7 cellular contexts compared by ENCODE assay signal in genomic region chr19:13022859-13023636, GRCh38. TPM values are rescaled to one million over a fixed set of nuclear protein-coding genes. Genes with fewer than 3 reads are reported as not detected.
DNase-seq lines count a peak whose midpoint lies in the region; ATAC-seq and TF ChIP-seq lines count a peak whose summit lies in the region.

No MANE protein-coding gene starts in this region.

- H3F3A ChIP-seq in neural progenitor cell (ENCODE audit: low read depth) = peaks cover 54% of the 10 kb centered on the region

- TF ChIP-seq POLR2A in NB4 (IDR thresholded peaks at IDR 0.05; ENCODE audit: extremely low read depth, insufficient read length) = no peak

- H3K9ac ChIP-seq in neural progenitor cell = no peak overlapping the region

- POLR2A ChIA-PET in WTC11 (lab: Charles Lee) = interaction anchor here (0.6 to 1.7 kb wide), 6 partner anchors 33 to 1430 kb away, joined by 3 to 7 read pairs (median 4); no protein-coding TSS in a partner anchor

- ATAC-seq in WTC11 (0 out of 2 replicates have a peak, but pooled peaks have one; percentile 6), HG02610 (IDR thresholded peaks at IDR 0.05; ENCODE audit: unreplicated experiment) (no peak)

- H3K4me3 ChIP-seq in NB4 (ENCODE audit: low read depth, low read length) = peak overlapping the region; percentile 21
- H3K4me3 ChIP-seq in fibroblast of pulmonary artery (replicated peaks; ENCODE audit: low read depth, low read length) = peak overlapping the region; percentile 51
- no peak overlapping the region for H3K4me3 ChIP-seq in neural progenitor cell

- H3K9me3 Mint-ChIP-seq in WTC11 (no peaks in the 10 kb centered on the region), neural progenitor cell (peaks cover 2% of the 10 kb centered on the region)

- H3K4me1 Mint-ChIP-seq in WTC11 (peaks cover 71% of the 10 kb centered on the region), neural progenitor cell (peaks cover 17% of the 10 kb centered on the region)

- H3K36me3 ChIP-seq in neural progenitor cell = no peaks in the 10 kb centered on the region

- H3K9me3 ChIP-seq in neural progenitor cell (ENCODE audit: low read depth) = no peaks in the 10 kb centered on the region

- H3K27ac Mint-ChIP-seq in WTC11 = no peak overlapping the region
- no peak overlapping the region for H3K27ac Mint-ChIP-seq in neural progenitor cell

- H3K27me3 Mint-ChIP-seq in WTC11 (ENCODE audit: low read depth) (peaks cover 100% of the 10 kb centered on the region), neural progenitor cell (ENCODE audit: insufficient read depth, low read depth) (peaks cover 98% of the 10 kb centered on the region)

- DNase-seq in GM04503 (ENCODE audit: low read depth) (peak; percentile 94), NB4 (ENCODE audit: low read depth) (peak; percentile 32), WTC11 (ENCODE audit: low spot score) (peak; percentile 61), fibroblast of pulmonary artery (ENCODE audit: low read depth) (peak; percentile 96), neural progenitor cell (ENCODE audit: low spot score) (peak; percentile 77), iPS-NIHi11 (ENCODE audit: low spot score) (no peak)

- no peak for TF ChIP-seq CTCF in NB4 (IDR thresholded peaks at IDR 0.05; ENCODE audit: low read depth, low read length)
- no peak for TF ChIP-seq CTCF in WTC11 (IDR thresholded peaks at IDR 0.05)
- TF ChIP-seq CTCF in fibroblast of pulmonary artery (IDR thresholded peaks at IDR 0.05; ENCODE audit: low read length, missing control alignments) = no peak
- no peak for TF ChIP-seq CTCF in neural progenitor cell (IDR thresholded peaks at IDR 0.05)

- CTCF ChIA-PET in WTC11 (lab: Charles Lee) = interaction anchor here (0.9 to 3.6 kb wide), 10 partner anchors 10 to 71 kb away, joined by 3 to 28 read pairs (median 10); no protein-coding TSS in a partner anchor

- no peak overlapping the region for H3K27ac ChIP-seq in neural progenitor cell

- no peak overlapping the region for H2AFZ ChIP-seq in neural progenitor cell (replicated peaks)

- H3K27me3 ChIP-seq in neural progenitor cell = peaks cover 100% of the 10 kb centered on the region

- peaks cover 31% of the 10 kb centered on the region for H3K4me1 ChIP-seq in neural progenitor cell

- no peaks in the 10 kb centered on the region for H3K79me2 ChIP-seq in neural progenitor cell (ENCODE audit: low read depth)

- H3K4me3 Mint-ChIP-seq in WTC11 (peak overlapping the region; percentile 57), neural progenitor cell (no peak overlapping the region)

- peaks cover 99% of the 10 kb centered on the region for H4K20me1 ChIP-seq in neural progenitor cell (ENCODE audit: low read depth)

- H3K36me3 Mint-ChIP-seq in WTC11 (no peaks in the 10 kb centered on the region), neural progenitor cell (no peaks in the 10 kb centered on the region)

- H3K4me2 ChIP-seq in neural progenitor cell = peak overlapping the region; percentile 28

TF ChIP-seq in WTC11, 78 proteins besides CTCF, POLR2A, EP300 and RAD21 (continues in another document):
- TF ChIP-seq ZBTB43 (CRISPR knock-in tag; IDR thresholded peaks at IDR 0.05) (peak; percentile 38; the same call in 1 of the 2 replicates), TCF7 (CRISPR knock-in tag; IDR thresholded peaks at IDR 0.05; ENCODE audit: low read depth) (no peak), E2F4 (CRISPR knock-in tag; IDR thresholded peaks at IDR 0.05; ENCODE audit: borderline replicate concordance, low read depth) (no peak), FOXP1 (CRISPR knock-in tag; IDR thresholded peaks at IDR 0.05; ENCODE audit: borderline replicate concordance) (no peak), HMGXB4 (CRISPR knock-in tag; IDR thresholded peaks at IDR 0.05) (no peak), ATF6 (CRISPR knock-in tag; IDR thresholded peaks at IDR 0.05) (no peak), JUN (CRISPR knock-in tag; IDR thresholded peaks at IDR 0.05) (no peak), TEAD4 (CRISPR knock-in tag; IDR thresholded peaks at IDR 0.05) (no peak)
- TF ChIP-seq, protein P1, sequence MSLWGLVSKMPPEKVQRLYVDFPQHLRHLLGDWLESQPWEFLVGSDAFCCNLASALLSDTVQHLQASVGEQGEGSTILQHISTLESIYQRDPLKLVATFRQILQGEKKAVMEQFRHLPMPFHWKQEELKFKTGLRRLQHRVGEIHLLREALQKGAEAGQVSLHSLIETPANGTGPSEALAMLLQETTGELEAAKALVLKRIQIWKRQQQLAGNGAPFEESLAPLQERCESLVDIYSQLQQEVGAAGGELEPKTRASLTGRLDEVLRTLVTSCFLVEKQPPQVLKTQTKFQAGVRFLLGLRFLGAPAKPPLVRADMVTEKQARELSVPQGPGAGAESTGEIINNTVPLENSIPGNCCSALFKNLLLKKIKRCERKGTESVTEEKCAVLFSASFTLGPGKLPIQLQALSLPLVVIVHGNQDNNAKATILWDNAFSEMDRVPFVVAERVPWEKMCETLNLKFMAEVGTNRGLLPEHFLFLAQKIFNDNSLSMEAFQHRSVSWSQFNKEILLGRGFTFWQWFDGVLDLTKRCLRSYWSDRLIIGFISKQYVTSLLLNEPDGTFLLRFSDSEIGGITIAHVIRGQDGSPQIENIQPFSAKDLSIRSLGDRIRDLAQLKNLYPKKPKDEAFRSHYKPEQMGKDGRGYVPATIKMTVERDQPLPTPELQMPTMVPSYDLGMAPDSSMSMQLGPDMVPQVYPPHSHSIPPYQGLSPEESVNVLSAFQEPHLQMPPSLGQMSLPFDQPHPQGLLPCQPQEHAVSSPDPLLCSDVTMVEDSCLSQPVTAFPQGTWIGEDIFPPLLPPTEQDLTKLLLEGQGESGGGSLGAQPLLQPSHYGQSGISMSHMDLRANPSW (CRISPR knock-in tag; conservative IDR thresholded peaks at IDR 0.05; ENCODE audit: low read depth) = no peak

RNA-seq across cellular contexts. Expression of gene NFIX, which starts 27.8 kb away (rescaled TPM):
- 0.44 to 1.5 TPM (median 1.4 TPM) in 3 replicates for total RNA-seq in WTC11 (2021)
- 0.06 TPM in 2 replicates for total RNA-seq in neural progenitor cell (ENCODE audit: low replicate concordance)

RNA-seq across cellular contexts. Expression of gene DAND5, which starts 53.7 kb away (rescaled TPM):
- total RNA-seq in WTC11 (2021) (0.18 to 0.23 TPM (median 0.22 TPM) in 3 replicates), neural progenitor cell (ENCODE audit: low replicate concordance) (0.06 and 0.07 TPM in 2 replicates)
